ENCODE assay signal across 22 cellular contexts in the genomic region with DNA sequence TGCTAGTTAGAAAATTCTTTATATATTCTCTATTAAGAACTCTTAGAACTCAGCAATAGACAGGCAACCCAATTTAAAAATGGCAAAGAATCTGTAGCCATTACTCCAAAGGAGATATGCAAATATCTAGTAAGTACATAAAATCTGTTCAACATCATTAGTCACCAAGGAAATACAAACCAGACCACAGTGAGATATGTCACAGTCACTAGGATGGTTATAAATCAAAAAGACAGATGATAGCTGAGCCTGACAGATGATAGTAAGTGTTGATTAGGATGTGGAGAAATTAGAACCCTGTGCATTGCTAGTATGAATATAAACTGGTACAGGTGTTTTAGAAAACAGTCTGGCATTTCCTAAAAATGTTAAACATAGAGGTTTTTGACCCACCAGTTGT. TPM values are rescaled to one million over a fixed set of nuclear protein-coding genes. Genes with fewer than 3 reads are reported as not detected.
A peak's percentile ranks its signal among the peaks of the same experiment; 100 is the strongest.
DNase-seq lines count a peak whose midpoint lies in the region; ATAC-seq and TF ChIP-seq lines count a peak whose summit lies in the region.
"Had no signal": no experiment of that assay in that cellular context is flagged by ENCODE, and none has a peak within 500 bp of the region (broad histone marks: within the 10 kb centered on the region; RNA-seq: fewer than 3 reads in every experiment).

No MANE protein-coding gene starts in this region.

- peak; percentile 62 to 72 for ATAC-seq in activated naive CD4-positive, alpha-beta T cell treated with anti-CD3 and anti-CD28 coated beads, Interleukin-2, amount 50 U/mL, for 72 hours
- ATAC-seq in SK-N-SH treated with all-trans-retinoic acid at 6 μM for 48 hours (peak; percentile 17; the same call in 1 of the 3 replicates), HG03196 (IDR thresholded peaks at IDR 0.05; ENCODE audit: unreplicated experiment) (no peak)
- ATAC-seq: WTC11 had no signal

- peak overlapping the region in 1 of 2 donors; percentile 62 for H3K27ac Mint-ChIP-seq in activated naive CD4-positive, alpha-beta T cell treated with anti-CD3 and anti-CD28 coated beads, Interleukin-2, amount 50 U/mL, for 72 hours
- H3K27ac Mint-ChIP-seq: mesothelial cell of epicardium, WTC11 had no signal

- H3K4me3 ChIP-seq in fibroblast of villous mesenchyme (ENCODE audit: low read depth, low read length), result no peak overlapping the region
- H3K4me3 ChIP-seq: breast epithelium, Peyer's patch, tibial artery had no signal

- TF ChIP-seq CTCF in fibroblast of villous mesenchyme (IDR thresholded peaks at IDR 0.05; ENCODE audit: insufficient read depth, low read depth, low read length), result no peak

- H3K36me3 Mint-ChIP-seq in activated naive CD4-positive, alpha-beta T cell treated with anti-CD3 and anti-CD28 coated beads, Interleukin-2, amount 50 U/mL, for 72 hours, result peaks cover 30 to 40% of the 10 kb centered on the region in 2 donors

- no peak for DNase-seq in activated naive CD4-positive, alpha-beta T cell treated with anti-CD3 and anti-CD28 coated beads, Interleukin-2, amount 50 U/mL, for 72 hours (ENCODE audit: low spot score in 2 of 2)
- no peak for DNase-seq in activated naive CD4-positive, alpha-beta T cell treated with anti-CD3 and anti-CD28 coated beads, Interleukin-2, amount 50 U/mL, for 16 hours
- DNase-seq in fibroblast of villous mesenchyme (ENCODE audit: low read depth), result peak; percentile 34
- no peak for DNase-seq in kidney glomerular epithelial cell (lab: John Stamatoyannopoulos, UW)
- no peak for DNase-seq in 8988T
- DNase-seq: activated CD8-positive, alpha-beta memory T cell treated with anti-CD3 and anti-CD28 coated beads, Interleukin-2, amount 50 U/mL, for 4 hours; CD4-positive, alpha-beta memory T cell; DMS53; head of caudate nucleus; KG1; NCI-H2029 treated with DMSO at 0.1 percent for 48 hours; NCI-H446 treated with DMSO at 0.1 percent for 48 hours; Peyer's patch; stimulated activated naive CD4-positive, alpha-beta T cell; T-helper 9 cell; tibial artery had no signal

- no peaks in the 10 kb centered on the region for H3K9me3 Mint-ChIP-seq in activated naive CD4-positive, alpha-beta T cell treated with anti-CD3 and anti-CD28 coated beads, Interleukin-2, amount 50 U/mL, for 72 hours
- H3K9me3 Mint-ChIP-seq: CD4-positive, alpha-beta memory T cell; mesothelial cell of epicardium; neural crest cell; WTC11 had no signal

TF ChIP-seq in SK-N-SH treated with all-trans-retinoic acid at 6 μM for 48 hours, 23 proteins besides CTCF, POLR2A, EP300 and RAD21:
- no peak for TF ChIP-seq ZNF565 (CRISPR knock-in tag; conservative IDR thresholded peaks at IDR 0.05; ENCODE audit: low read depth)
- TF ChIP-seq ZNF8 (CRISPR knock-in tag; IDR thresholded peaks at IDR 0.05), result no peak
- TF ChIP-seq ZFP3 (CRISPR knock-in tag; IDR thresholded peaks at IDR 0.05), result no peak
- TF ChIP-seq, protein P1, sequence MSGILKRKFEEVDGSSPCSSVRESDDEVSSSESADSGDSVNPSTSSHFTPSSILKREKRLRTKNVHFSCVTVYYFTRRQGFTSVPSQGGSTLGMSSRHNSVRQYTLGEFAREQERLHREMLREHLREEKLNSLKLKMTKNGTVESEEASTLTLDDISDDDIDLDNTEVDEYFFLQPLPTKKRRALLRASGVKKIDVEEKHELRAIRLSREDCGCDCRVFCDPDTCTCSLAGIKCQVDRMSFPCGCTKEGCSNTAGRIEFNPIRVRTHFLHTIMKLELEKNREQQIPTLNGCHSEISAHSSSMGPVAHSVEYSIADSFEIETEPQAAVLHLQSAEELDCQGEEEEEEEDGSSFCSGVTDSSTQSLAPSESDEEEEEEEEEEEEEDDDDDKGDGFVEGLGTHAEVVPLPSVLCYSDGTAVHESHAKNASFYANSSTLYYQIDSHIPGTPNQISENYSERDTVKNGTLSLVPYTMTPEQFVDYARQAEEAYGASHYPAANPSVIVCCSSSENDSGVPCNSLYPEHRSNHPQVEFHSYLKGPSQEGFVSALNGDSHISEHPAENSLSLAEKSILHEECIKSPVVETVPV (CRISPR knock-in tag; IDR thresholded peaks at IDR 0.05), result no peak
- no peak for TF ChIP-seq ESRRG (CRISPR knock-in tag; IDR thresholded peaks at IDR 0.05)
- TF ChIP-seq RARB (CRISPR knock-in tag; IDR thresholded peaks at IDR 0.05), result no peak
- TF ChIP-seq TCF4 (CRISPR knock-in tag; IDR thresholded peaks at IDR 0.05; ENCODE audit: borderline replicate concordance), result no peak

RNA-seq across cellular contexts. Expression of a gene that starts 26.6 kb away (rescaled TPM):
- total RNA-seq in activated naive CD4-positive, alpha-beta T cell treated with anti-CD3 and anti-CD28 coated beads, Interleukin-2, amount 50 U/mL, for 72 hours, result 100 to 1,000 TPM; 205 to 208 TPM
- 113 and 147 TPM in 2 replicates for total RNA-seq in fibroblast of villous mesenchyme

RNA-seq across cellular contexts. Expression of a gene that starts 42.4 kb away (rescaled TPM):
- total RNA-seq in activated naive CD4-positive, alpha-beta T cell treated with anti-CD3 and anti-CD28 coated beads, Interleukin-2, amount 50 U/mL, for 72 hours, result 10 to 100 TPM; 24.3 to 25.5 TPM
- total RNA-seq in fibroblast of villous mesenchyme, result 20.9 and 27.6 TPM in 2 replicates
